Comparison of ENCODE assay signal across 25 cellular contexts in the genomic region with DNA sequence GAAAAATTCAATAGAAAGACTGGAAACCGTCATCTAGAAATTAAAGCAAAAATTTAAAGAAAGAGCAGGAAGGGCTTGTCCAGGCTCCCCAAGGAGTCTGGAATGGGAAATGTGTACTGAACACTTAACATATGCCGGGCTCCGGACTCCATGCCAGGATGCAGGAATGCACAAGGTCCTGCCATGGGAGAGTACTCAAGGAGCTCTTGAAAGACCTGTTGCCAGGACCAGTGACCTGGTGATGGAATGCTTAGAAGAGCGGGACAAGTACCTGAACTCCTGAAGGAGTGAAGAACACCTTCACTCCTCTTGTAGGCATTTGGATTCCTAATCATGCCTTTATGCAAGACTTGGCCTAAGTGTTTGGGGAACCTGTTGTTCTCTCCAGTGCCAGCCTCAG. TPM values are rescaled to one million over a fixed set of nuclear protein-coding genes. Genes with fewer than 3 reads are reported as not detected.
A peak's percentile ranks its signal among the peaks of the same experiment; 100 is the strongest.
DNase-seq lines count a peak whose midpoint lies in the region; ATAC-seq, FAIRE-seq and TF ChIP-seq lines count a peak whose summit lies in the region.
"Had no signal": no experiment of that assay in that cellular context is flagged by ENCODE, and none has a peak within 500 bp of the region (broad histone marks: within the 10 kb centered on the region; RNA-seq: fewer than 3 reads in every experiment).

No MANE protein-coding gene starts in this region.

- POLR2A ChIA-PET in H1 (lab: Charles Lee; ENCODE audit: partially characterized antibody) (no interaction called here), MCF 10A (lab: Yijun Ruan, JAX) (no interaction called here)

- H3K9me3 ChIP-seq in H1 (ENCODE audit: insufficient read depth in 2 of 2, low read depth in 1 of 2, low read length in 1 of 2) (no peaks in the 10 kb centered on the region; a peak in 1 of 4 replicates), lung (ENCODE audit: control insufficient read depth in 2 of 2, insufficient read depth in 1 of 2, low read length in 1 of 2) (peaks cover 0 to 6% of the 10 kb centered on the region in 2 donors)
- H3K9me3 ChIP-seq: A549, BE2C, HAP-1 had no signal

- peak overlapping the region; percentile 79; the same call in 1 of the 2 replicates for H2BK5ac ChIP-seq in H1 (ENCODE audit: low read depth, low read length)

- peak overlapping the region; percentile 30 for H4K91ac ChIP-seq in H1 (replicated peaks; ENCODE audit: insufficient read length, low read length)

- peak overlapping the region; percentile 65; the same call in 1 of the 2 replicates for H2AK5ac ChIP-seq in H1 (ENCODE audit: low read depth, low read length)

- no peak overlapping the region for H3K9ac ChIP-seq in H1 (replicated peaks in 1 of 4; ENCODE audit: extremely low read depth in 1 of 4, low read depth in 3 of 4, low read length in 3 of 4)
- H3K9ac ChIP-seq: BLaER1 treated with 17β-estradiol and CSF1 and Interleukin-3, amounts not matched to agents 10 nM and 100 nM had no signal

- DNase-seq in bronchial epithelial cell (ENCODE audit: low read depth), result no peak
- DNase-seq in H1 (ENCODE audit: low read depth in 1 of 2, low spot score in 2 of 2), result no peak
- DNase-seq in lung (ENCODE audit: low spot score), result peak; percentile 77
- no peak for DNase-seq in RKO (ENCODE audit: low spot score)
- DNase-seq in MCF 10A (ENCODE audit: unreplicated experiment), result no peak
- DNase-seq: 8988T; ACHN; AML-193; BE2C; CD4-positive, alpha-beta T cell; CD8-positive, alpha-beta memory T cell; DMS 273 treated with DMSO at 0.1 percent for 48 hours; DMS79; EL; GDM1; HFFc6 had no signal

- no peak overlapping the region for H3K56ac ChIP-seq in H1 (replicated peaks; ENCODE audit: insufficient read length, low read depth, low read length)

- H3K4me2 ChIP-seq in H1 (ENCODE audit: insufficient read depth in 1 of 2, low read depth in 2 of 2, low read length in 2 of 2), result no peak overlapping the region
- H3K4me2 ChIP-seq: A549 had no signal

- no peak overlapping the region for H2BK15ac ChIP-seq in H1 (ENCODE audit: low read length)

- H2BK120ac ChIP-seq in H1 (replicated peaks; ENCODE audit: low read depth, low read length), result peak overlapping the region; percentile 86

- no peaks in the 10 kb centered on the region for H4K20me1 ChIP-seq in H1 (replicated peaks in 1 of 2; ENCODE audit: control insufficient read depth in 1 of 2, insufficient read depth in 2 of 2, low read length in 2 of 2)
- H4K20me1 ChIP-seq: BLaER1 treated with 17β-estradiol and CSF1 and Interleukin-3, amounts not matched to agents 10 nM and 100 nM had no signal

- H3K14ac ChIP-seq in H1 (ENCODE audit: insufficient read length), result no peak overlapping the region

- H4K5ac ChIP-seq in H1 (ENCODE audit: insufficient read length, low read depth, low read length), result no peak overlapping the region

- no peak overlapping the region for H3K4ac ChIP-seq in H1 (replicated peaks; ENCODE audit: insufficient read length, low read depth, low read length)

- H3K79me2 ChIP-seq in H1 (ENCODE audit: control insufficient read depth in 1 of 2, insufficient read depth in 2 of 2, low read length in 2 of 2), result no peaks in the 10 kb centered on the region

- no peak overlapping the region for H2AFZ ChIP-seq in H1 (ENCODE audit: low read length)
- H2AFZ ChIP-seq: GM23338 had no signal

- H2BK12ac ChIP-seq in H1 (ENCODE audit: low read depth, low read length), result peak overlapping the region; percentile 68; the same call in 1 of the 2 replicates

- no peak overlapping the region for H3K4me3 Mint-ChIP-seq in MCF 10A (ENCODE audit: unreplicated experiment)
- H3K4me3 Mint-ChIP-seq: CD14-positive monocyte; CD4-positive, alpha-beta T cell; CD8-positive, alpha-beta memory T cell; GM23338; HFFc6 had no signal

- peak overlapping the region; percentile 78 for H3K18ac ChIP-seq in H1 (ENCODE audit: extremely low read depth, low read length)

- H4K8ac ChIP-seq in H1 (ENCODE audit: extremely low read depth, insufficient read depth, low read length), result no peak overlapping the region

- intact Hi-C loops in MCF 10A (cut with micrococcal nuclease), result no loop called here

- H3K79me1 ChIP-seq in H1 (ENCODE audit: low read depth, low read length), result no peaks in the 10 kb centered on the region

- FAIRE-seq in bronchial epithelial cell (lab: Jason Lieb, UNC) (peak; percentile 76), H1 (lab: Jason Lieb, UNC) (no peak)
- FAIRE-seq: A549, D721Med, GM12878, H54 had no signal

- TF ChIP-seq CTCF in bronchial epithelial cell (IDR thresholded peaks at IDR 0.05; ENCODE audit: insufficient read depth, low read length, severe bottlenecking) (no peak), H1 (IDR thresholded peaks at IDR 0.05; ENCODE audit: control extremely low read depth in 1 of 3, insufficient read depth in 1 of 3, low read depth in 1 of 3, low read length in 3 of 3) (no peak), lung (IDR thresholded peaks at IDR 0.05; ENCODE audit: control extremely low read depth, extremely low read depth) (no peak), MCF 10A (IDR thresholded peaks at IDR 0.05; ENCODE audit: unreplicated experiment) (no peak)

- no peak overlapping the region for H2BK20ac ChIP-seq in H1 (ENCODE audit: low read length)

- H3K36me3 Mint-ChIP-seq in MCF 10A (ENCODE audit: insufficient read depth, unreplicated experiment), result no peaks in the 10 kb centered on the region
- H3K36me3 Mint-ChIP-seq: CD14-positive monocyte had no signal

- no peak overlapping the region for H3K27ac ChIP-seq in H1 (ENCODE audit: low read depth, low read length)
- no peak overlapping the region for H3K27ac ChIP-seq in lung (ENCODE audit: low read depth in 1 of 2, low read length in 1 of 2)
- H3K27ac ChIP-seq: A549; BLaER1 treated with 17β-estradiol and CSF1 and Interleukin-3, amounts not matched to agents 10 nM and 100 nM had no signal

- H3K4me1 ChIP-seq in H1 (replicated peaks in 1 of 4; ENCODE audit: control insufficient read depth in 3 of 4, insufficient read depth in 4 of 4, low read length in 3 of 4) (peaks cover 3 to 6% (median 4%) of the 10 kb centered on the region in 4 experiments; a peak in 6 of 7 replicates), lung (ENCODE audit: control insufficient read depth in 2 of 2, insufficient read depth in 2 of 2, low read length in 2 of 2) (peaks cover 0 to 2% of the 10 kb centered on the region in 2 donors)
- H3K4me1 ChIP-seq: A549, BE2C, HAP-1 had no signal

- 90% methylated on average over 4 of the region's 4 CpGs; no CpG with 5 or more reads in 1 of the 2 experiments for WGBS in H1 (ENCODE audit: extremely low coverage in 1 of 2, insufficient coverage in 1 of 2, insufficient read length in 1 of 2, insufficient replicate concordance in 2 of 2, low coverage in 1 of 2, low lambda C conversion rate in 2 of 2, missing lambda C conversion rate in 1 of 2), 2 experiments
- WGBS in lung, 2 donors, result 70 to 85% methylated on average over 4 of the region's 4 CpGs

- no TSS peak for BruUV-seq in MCF 10A (replicated peaks; lab: Mats Ljungman, UMichigan)

- no peak overlapping the region for H3K23ac ChIP-seq in H1 (ENCODE audit: insufficient read length)

- no peak overlapping the region for H3K27ac Mint-ChIP-seq in MCF 10A (ENCODE audit: low read depth, unreplicated experiment)
- H3K27ac Mint-ChIP-seq: CD14-positive monocyte; CD4-positive, alpha-beta T cell; CD8-positive, alpha-beta memory T cell; GM23338; HFFc6 had no signal

- TF ChIP-seq POLR2A in H1 (IDR thresholded peaks at IDR 0.05; ENCODE audit: control extremely low read depth in 1 of 2, low read depth in 2 of 2, low read length in 2 of 2), result no peak

- peaks cover 2% of the 10 kb centered on the region for H3K27me3 ChIP-seq in bronchial epithelial cell (ENCODE audit: control insufficient read depth, insufficient read depth, low read length)
- H3K27me3 ChIP-seq in H1 (replicated peaks in 1 of 4; ENCODE audit: control insufficient read depth in 3 of 4, extremely low read depth in 1 of 4, insufficient read depth in 3 of 4, low read length in 3 of 4), result no peaks in the 10 kb centered on the region
- no peaks in the 10 kb centered on the region for H3K27me3 ChIP-seq in lung (ENCODE audit: control insufficient read depth, insufficient read depth)
- H3K27me3 ChIP-seq: BE2C; BLaER1 treated with 17β-estradiol and CSF1 and Interleukin-3, amounts not matched to agents 10 nM and 100 nM had no signal

- no peak for TF ChIP-seq RAD21 in H1 (IDR thresholded peaks at IDR 0.05 in 1 of 2, conservative IDR thresholded peaks at IDR 0.05 in 1 of 2; ENCODE audit: low read depth in 2 of 2, low read length in 2 of 2)

- ATAC-seq in lung (ENCODE audit: insufficient read depth, low FRiP score), result peak; percentile 69
- no peak for ATAC-seq in HG02973 (IDR thresholded peaks at IDR 0.05; ENCODE audit: unreplicated experiment)
- ATAC-seq: A549, GM12878, GM23338 had no signal

- H3K4me1 Mint-ChIP-seq in MCF 10A (ENCODE audit: insufficient read depth, unreplicated experiment), result no peaks in the 10 kb centered on the region
- H3K4me1 Mint-ChIP-seq: CD14-positive monocyte; CD8-positive, alpha-beta memory T cell had no signal

- no peaks in the 10 kb centered on the region for H3K27me3 Mint-ChIP-seq in MCF 10A (ENCODE audit: insufficient read depth, unreplicated experiment)
- H3K27me3 Mint-ChIP-seq: CD4-positive, alpha-beta T cell had no signal

- CTCF ChIA-PET in H1 (lab: Charles Lee; ENCODE audit: partially characterized antibody) (no interaction called here), MCF 10A (lab: Yijun Ruan, JAX) (no interaction called here)

- H3K36me3 ChIP-seq in bronchial epithelial cell (ENCODE audit: control insufficient read depth, insufficient read depth, low read length) (no peaks in the 10 kb centered on the region), H1 (ENCODE audit: control insufficient read depth in 2 of 4, insufficient read depth in 4 of 4, low read length in 3 of 4) (no peaks in the 10 kb centered on the region), lung (ENCODE audit: control insufficient read depth in 2 of 2, insufficient read depth in 2 of 2, low read length in 2 of 2) (no peaks in the 10 kb centered on the region)
- H3K36me3 ChIP-seq: BE2C; BLaER1 treated with 17β-estradiol and CSF1 and Interleukin-3, amounts not matched to agents 10 nM and 100 nM; HAP-1 had no signal

- H3K4me3 ChIP-seq in bronchial epithelial cell (ENCODE audit: low read depth, low read length) (no peak overlapping the region), H1 (ENCODE audit: extremely low read depth in 1 of 4, insufficient read depth in 2 of 4, low read depth in 3 of 4, low read length in 4 of 4) (no peak overlapping the region), lung (no peak overlapping the region)
- H3K4me3 ChIP-seq: A549; BLaER1 treated with 17β-estradiol and CSF1 and Interleukin-3, amounts not matched to agents 10 nM and 100 nM; GM12878; GM23338; HAP-1 had no signal

- no peaks in the 10 kb centered on the region; the same call in 1 of the 2 replicates for H3K23me2 ChIP-seq in H1 (ENCODE audit: low read depth, low read length)

- TF ChIP-seq EP300 in H1 (IDR thresholded peaks at IDR 0.05; ENCODE audit: borderline replicate concordance in 1 of 2, low read depth in 2 of 2, low read length in 2 of 2), result no peak

- H3K9me3 Mint-ChIP-seq in MCF 10A (ENCODE audit: unreplicated experiment), result peaks cover 7% of the 10 kb centered on the region

RNA-seq across cellular contexts. Expression of a gene that starts 16.9 kb away (rescaled TPM):
- 0.38 and 0.53 TPM in 2 replicates for total RNA-seq in bronchial epithelial cell
- total RNA-seq in H1 (2021; fragmentation: NEBNext Ultra II Directional; extraction: Animal tissue kit (Norgen Biotek cat#: 25700)), result 0.15 and 0.17 TPM in 2 replicates
- polyA plus RNA-seq in H1 (2011; rRNA removed), result 0.02 and 0.08 TPM in 2 replicates
- 0.04 TPM for polyA plus RNA-seq in H1 (2011; cell fraction: cytosol; rRNA removed)
- 0.09 TPM for polyA plus RNA-seq in H1 (2011; cell fraction: nucleus; rRNA removed)
- polyA plus RNA-seq in H1 (2012, experiment 1 of 2), result 0.04 to 0.08 TPM (median 0.05 TPM) in 3 of 4 replicates, not detected in the other
- not detected for polyA plus RNA-seq in H1 (2012, experiment 2 of 2)
- 0.10 TPM for polyA plus RNA-seq in H1 (2013, experiment 1 of 2)
- 0.11 TPM for polyA plus RNA-seq in H1 (2013, experiment 2 of 2)
- 0.15 and 0.22 TPM in 2 replicates for polyA minus RNA-seq in H1 (2011; rRNA and poly(A)+ RNA removed)
- not detected for polyA minus RNA-seq in H1 (2011; cell fraction: cytosol; rRNA and poly(A)+ RNA removed)
- polyA minus RNA-seq in H1 (2011; cell fraction: nucleus; rRNA and poly(A)+ RNA removed), result 0.50 TPM
- under 1 TPM; 0.14 to 0.25 TPM for total RNA-seq in lung
- polyA plus RNA-seq in lung, result under 1 TPM; 0.02 to 0.04 TPM
- total RNA-seq in MCF 10A (2022), result 0.29 and 0.33 TPM in 2 replicates
- total RNA-seq: CD4-positive, alpha-beta T cell; CD8-positive, alpha-beta memory T cell; GM12878 had no signal
- polyA plus RNA-seq: A549; CD14-positive monocyte; CD8-positive, alpha-beta memory T cell; GM12878; GM23338 had no signal
